1 cellular context compared by ENCODE assay signal in genomic region chr20:44355503-44356352, GRCh38.
TF ChIP-seq lines count a peak whose summit lies in the region.

Gene HNF4A, plus strand, starts transcription at chr20:44355699. Its CDS starts 106 bp downstream, at chr20:44355805.

TF ChIP-seq in HepG2, 621 proteins besides CTCF, POLR2A, EP300 and RAD21 (continued from another document and continues in another):
- TF ChIP-seq CEBPZ (IDR thresholded peaks at IDR 0.05; ENCODE audit: low read length) (no peak), MTF1 (CRISPR knock-in tag; IDR thresholded peaks at IDR 0.05) (0 out of 2 replicates have a peak, but pooled peaks have one; percentile 41), ZNF552 (CRISPR knock-in tag; IDR thresholded peaks at IDR 0.05; ENCODE audit: borderline replicate concordance) (peak; percentile 97), BCL3 (CRISPR knock-in tag; IDR thresholded peaks at IDR 0.05) (peak; percentile 77), JUNB (CRISPR knock-in tag; IDR thresholded peaks at IDR 0.05; ENCODE audit: borderline replicate concordance) (no peak), AGO1 (IDR thresholded peaks at IDR 0.05; ENCODE audit: low read depth, low read length, poor library complexity, severe bottlenecking) (peak; percentile 97), ZBTB38 (CRISPR knock-in tag; IDR thresholded peaks at IDR 0.05) (peak; percentile 63; the same call in 1 of the 2 replicates), ZNF713 (CRISPR knock-in tag; IDR thresholded peaks at IDR 0.05) (no peak; the same call in 1 of the 2 replicates), SCMH1 (CRISPR knock-in tag; IDR thresholded peaks at IDR 0.05; ENCODE audit: borderline replicate concordance) (no peak), SIN3B (IDR thresholded peaks at IDR 0.05; ENCODE audit: low read length) (no peak), ZNF709 (CRISPR knock-in tag; IDR thresholded peaks at IDR 0.05) (0 out of 2 replicates have a peak, but pooled peaks have one; percentile 73), TCF12 (IDR thresholded peaks at IDR 0.05) (no peak), TCF12 (CRISPR knock-in tag; IDR thresholded peaks at IDR 0.05) (0 out of 2 replicates have a peak, but pooled peaks have one; percentile 57), CENPBD1 (CRISPR knock-in tag; IDR thresholded peaks at IDR 0.05; ENCODE audit: borderline replicate concordance, low read depth) (no peak), CCDC6 (CRISPR knock-in tag; IDR thresholded peaks at IDR 0.05) (no peak; the same call in 1 of the 2 replicates), ZNF232 (CRISPR knock-in tag; IDR thresholded peaks at IDR 0.05; ENCODE audit: borderline replicate concordance) (peak; percentile 95), NFE2L1 (CRISPR knock-in tag; IDR thresholded peaks at IDR 0.05; ENCODE audit: borderline replicate concordance) (peak; percentile 43; the same call in 1 of the 2 replicates), HMGA1 (CRISPR knock-in tag; conservative IDR thresholded peaks at IDR 0.05) (no peak), FOXO1 (CRISPR knock-in tag; IDR thresholded peaks at IDR 0.05) (peak; percentile 65), HINFP (CRISPR knock-in tag; IDR thresholded peaks at IDR 0.05; ENCODE audit: low read depth) (peak; percentile 40), RBAK (CRISPR knock-in tag; IDR thresholded peaks at IDR 0.05) (no peak), ZNF639 (CRISPR knock-in tag; conservative IDR thresholded peaks at IDR 0.05) (peak; percentile 35; the same call in 1 of the 2 replicates), ZNF256 (CRISPR knock-in tag; conservative IDR thresholded peaks at IDR 0.05) (peak; percentile 96; the same call in 1 of the 2 replicates), ZNF546 (CRISPR knock-in tag; conservative IDR thresholded peaks at IDR 0.05) (peak; percentile 97), ZNF839 (CRISPR knock-in tag; IDR thresholded peaks at IDR 0.05; ENCODE audit: borderline replicate concordance) (no peak; the same call in 1 of the 2 replicates), ZNF101 (CRISPR knock-in tag; IDR thresholded peaks at IDR 0.05; ENCODE audit: borderline replicate concordance, low read depth) (0 out of 2 replicates have a peak, but pooled peaks have one; percentile 60), ETV6 (CRISPR knock-in tag; conservative IDR thresholded peaks at IDR 0.05) (no peak; the same call in 1 of the 2 replicates), EHMT2 (IDR thresholded peaks at IDR 0.05; ENCODE audit: borderline replicate concordance, low read depth, low read length) (no peak), ZNF329 (CRISPR knock-in tag; IDR thresholded peaks at IDR 0.05; ENCODE audit: low read depth) (no peak), ZNF777 (CRISPR knock-in tag; IDR thresholded peaks at IDR 0.05) (peak; percentile 88), ZNF143 (CRISPR knock-in tag; IDR thresholded peaks at IDR 0.05) (peak; percentile 50; the same call in 1 of the 2 replicates), NFE2L2 (IDR thresholded peaks at IDR 0.05; ENCODE audit: low read length) (no peak), TBL1XR1 (IDR thresholded peaks at IDR 0.05; ENCODE audit: borderline replicate concordance, low read length, partially characterized antibody) (no peak), THAP9 (CRISPR knock-in tag; IDR thresholded peaks at IDR 0.05; ENCODE audit: borderline replicate concordance) (peak; percentile 88), SAFB2 (CRISPR knock-in tag; IDR thresholded peaks at IDR 0.05; ENCODE audit: borderline replicate concordance, low read depth) (peak; percentile 60; the same call in 1 of the 2 replicates), PHF8 (CRISPR knock-in tag; IDR thresholded peaks at IDR 0.05) (peak; percentile 95), ELF3 (CRISPR knock-in tag; IDR thresholded peaks at IDR 0.05) (peak; percentile 88), ZNF407 (CRISPR knock-in tag; IDR thresholded peaks at IDR 0.05; ENCODE audit: not compliant biosample characterization) (peak; percentile 98), ZNF274 (CRISPR knock-in tag; IDR thresholded peaks at IDR 0.05) (peak; percentile 94; the same call in 1 of the 2 replicates), ARID3A (IDR thresholded peaks at IDR 0.05; ENCODE audit: low read depth, low read length) (peak; percentile 76; the same call in 1 of the 2 replicates), YEATS2 (CRISPR knock-in tag; IDR thresholded peaks at IDR 0.05; ENCODE audit: borderline replicate concordance) (peak; percentile 63; the same call in 1 of the 2 replicates)
